In the genomic region with DNA sequence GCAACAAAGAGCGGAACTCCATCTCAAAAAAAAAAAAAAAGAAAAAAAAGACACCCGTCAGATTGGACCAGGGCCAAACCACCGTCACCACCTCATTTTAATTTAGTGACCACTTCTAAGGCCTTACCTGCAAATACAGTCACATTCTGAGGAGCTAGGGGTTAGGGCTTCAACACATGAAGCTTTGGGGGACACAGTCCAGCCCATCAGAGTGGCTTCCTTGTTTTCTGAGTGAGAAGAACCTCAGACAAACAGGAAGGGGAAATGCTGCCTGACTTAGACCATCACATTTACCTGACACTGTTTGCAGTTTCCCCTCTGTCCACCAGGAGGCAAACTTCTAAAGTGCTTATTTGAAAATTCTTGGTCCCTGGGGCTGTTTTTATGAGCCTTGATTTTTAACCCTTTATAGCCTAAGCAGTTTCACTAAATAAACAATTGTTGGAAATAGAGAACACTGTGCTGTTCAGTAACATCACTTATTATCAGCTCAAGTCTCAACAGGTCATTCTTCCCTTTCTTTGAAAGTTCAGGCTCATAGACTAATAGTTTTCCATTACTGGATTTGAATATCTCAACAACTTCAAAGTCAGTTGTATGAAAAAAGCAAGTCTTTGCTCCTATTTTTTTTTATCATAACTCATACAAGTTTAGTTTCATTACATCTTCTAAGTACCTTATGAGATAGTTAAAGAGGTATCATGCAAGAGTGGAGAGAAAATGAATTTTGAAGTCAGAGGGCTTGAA, we compare ENCODE assay signal across 8 cellular contexts.
DNase-seq lines count a peak whose midpoint lies in the region; ATAC-seq and TF ChIP-seq lines count a peak whose summit lies in the region.

No MANE protein-coding gene starts in this region.

- H3K27me3 ChIP-seq in lung (ENCODE audit: control insufficient read depth, insufficient read depth): no peaks in the 10 kb centered on the region

- H3K4me1 Mint-ChIP-seq in activated CD4-positive, alpha-beta T cell treated with anti-CD3 and anti-CD28 coated beads, Interleukin-2, amount 10 ng/mL, durations not matched to agents 24 days and 14 days: peaks cover 4% of the 10 kb centered on the region

- intact Hi-C loops in activated CD4-positive, alpha-beta T cell treated with anti-CD3 and anti-CD28 coated beads, Interleukin-2, amount 10 ng/mL, durations not matched to agents 24 days and 14 days (cut with micrococcal nuclease): loop anchor here (1.0 kb wide), 2 partner anchors 216 to 298 kb away; no protein-coding TSS in a partner anchor

- H3K36me3 ChIP-seq in lung (ENCODE audit: control insufficient read depth in 2 of 2, insufficient read depth in 2 of 2, low read length in 2 of 2): no peaks in the 10 kb centered on the region

- no peak overlapping the region for H3K4me3 Mint-ChIP-seq in activated CD4-positive, alpha-beta T cell treated with anti-CD3 and anti-CD28 coated beads, Interleukin-2, amount 10 ng/mL, durations not matched to agents 24 days and 14 days

- H3K27ac Mint-ChIP-seq in activated CD4-positive, alpha-beta T cell treated with anti-CD3 and anti-CD28 coated beads, Interleukin-2, amount 10 ng/mL, durations not matched to agents 24 days and 14 days: peak overlapping the region; percentile 21

- WGBS in lung, 2 donors: 15 to 25% methylated on average over 3 of the region's 3 CpGs

- H3K9me3 ChIP-seq in lung (ENCODE audit: control insufficient read depth in 2 of 2, insufficient read depth in 1 of 2, low read length in 1 of 2): no peaks in the 10 kb centered on the region

- no peak overlapping the region for H3K27ac ChIP-seq in lung (ENCODE audit: low read depth in 1 of 2, low read length in 1 of 2)

- DNase-seq in NCI-H524 (lab: John Stamatoyannopoulos, UW): peak; percentile 61 to 82
- no peak for DNase-seq in NCI-H524 treated with DMSO at 0.1 percent for 48 hours (lab: John Stamatoyannopoulos, UW)
- DNase-seq in NCI-H526 treated with DMSO at 0.1 percent for 48 hours (lab: John Stamatoyannopoulos, UW): peak; percentile 36
- peak; percentile 89 for DNase-seq in activated CD4-positive, alpha-beta T cell treated with anti-CD3 and anti-CD28 coated beads, Interleukin-2, amount 10 ng/mL, durations not matched to agents 24 days and 14 days
- DNase-seq in dermis blood vessel endothelial cell: peak; percentile 84
- peak; percentile 63 for DNase-seq in lung (ENCODE audit: low spot score)
- DNase-seq in stimulated activated CD8-positive, alpha-beta memory T cell treated with anti-CD3 and anti-CD28 coated beads, Interleukin-4, amount 100 ng/mL, for 24 hours (ENCODE audit: low read depth): peak; percentile 27

- H3K4me1 ChIP-seq in lung (ENCODE audit: control insufficient read depth in 2 of 2, insufficient read depth in 2 of 2, low read length in 2 of 2): no peaks in the 10 kb centered on the region

- no peaks in the 10 kb centered on the region for H3K27me3 Mint-ChIP-seq in activated CD4-positive, alpha-beta T cell treated with anti-CD3 and anti-CD28 coated beads, Interleukin-2, amount 10 ng/mL, durations not matched to agents 24 days and 14 days

- no peaks in the 10 kb centered on the region for H3K9me3 Mint-ChIP-seq in activated CD4-positive, alpha-beta T cell treated with anti-CD3 and anti-CD28 coated beads, Interleukin-2, amount 10 ng/mL, durations not matched to agents 24 days and 14 days

- no peaks in the 10 kb centered on the region for H3K36me3 Mint-ChIP-seq in activated CD4-positive, alpha-beta T cell treated with anti-CD3 and anti-CD28 coated beads, Interleukin-2, amount 10 ng/mL, durations not matched to agents 24 days and 14 days (ENCODE audit: low read depth)

- ATAC-seq in HG03039 (IDR thresholded peaks at IDR 0.05; ENCODE audit: unreplicated experiment) (peak; percentile 53), lung (ENCODE audit: insufficient read depth, low FRiP score) (no peak)

- H3K4me3 ChIP-seq in lung: no peak overlapping the region

- TF ChIP-seq CTCF in lung (IDR thresholded peaks at IDR 0.05; ENCODE audit: control extremely low read depth, extremely low read depth): peak; percentile 50
